In genomic region chr2:219010162-219010756, GRCh38 we compare ENCODE assay signal across 9 cellular contexts. TPM values are rescaled to one million over a fixed set of nuclear protein-coding genes. Genes with fewer than 3 reads are reported as not detected.
DNase-seq lines count a peak whose midpoint lies in the region; ATAC-seq and TF ChIP-seq lines count a peak whose summit lies in the region.
"Had no signal": no experiment of that assay in that cellular context is flagged by ENCODE, and none has a peak within 500 bp of the region (broad histone marks: within the 10 kb centered on the region; RNA-seq: fewer than 3 reads in every experiment).

No MANE protein-coding gene starts in this region.

- no peaks in the 10 kb centered on the region for H3K9me3 ChIP-seq in lower lobe of right lung

- H3K27me3 Mint-ChIP-seq in T-cell: peaks cover 43 to 63% of the 10 kb centered on the region in 2 donors

- ATAC-seq in T-cell (replicated peaks in 1 of 4): peak in 3 of 4 experiments; percentile 46 to 64 (median 61)
- peak; percentile 55 to 68 for ATAC-seq in lower lobe of right lung

- POLR2A ChIA-PET in T-cell (lab: Charles Lee): interaction anchor here in 1 of 2 donors (0.7 kb wide), 1 partner anchor 178 kb away, joined by 7 read pairs; no protein-coding TSS in a partner anchor

- DNase-seq in DMS79 (lab: John Stamatoyannopoulos, UW): peak; percentile 16
- peak; percentile 69 for DNase-seq in GM20000 (ENCODE audit: low spot score)
- peak in 1 of 34 experiments; percentile 26 for DNase-seq in T-cell
- DNase-seq in lower lobe of right lung: no peak
- no peak for DNase-seq in globus pallidus (ENCODE audit: low spot score)
- no peak for DNase-seq in T-helper 1 cell
- no peak for DNase-seq in T1000 (lab: John Stamatoyannopoulos, UW)
- DNase-seq in cerebellar nuclear complex (lab: John Stamatoyannopoulos, UW): no peak

- H3K27ac ChIP-seq in lower lobe of right lung: no peak overlapping the region

- no peak overlapping the region for H3K4me3 ChIP-seq in lower lobe of right lung

- no peaks in the 10 kb centered on the region for H3K4me1 ChIP-seq in lower lobe of right lung

- H3K36me3 ChIP-seq in lower lobe of right lung: no peaks in the 10 kb centered on the region

- no peaks in the 10 kb centered on the region for H3K36me3 Mint-ChIP-seq in T-cell

- CTCF ChIA-PET in T-cell (lab: Charles Lee): interaction anchor here (0.5 to 1.6 kb wide), 9 partner anchors 9 to 288 kb away, joined by 3 to 8 read pairs (median 4); no protein-coding TSS in a partner anchor

- no peaks in the 10 kb centered on the region for H3K4me1 Mint-ChIP-seq in T-cell

- H3K9me3 Mint-ChIP-seq in T-cell: no peaks in the 10 kb centered on the region

- intact Hi-C loops in lower lobe of right lung (cut with DNase I): no loop called here

- H3K27ac Mint-ChIP-seq in T-cell: no peak overlapping the region

- no peak overlapping the region for H3K4me3 Mint-ChIP-seq in T-cell

- TF ChIP-seq CTCF in GM20000 (IDR thresholded peaks at IDR 0.05; ENCODE audit: extremely low read depth, missing control alignments) (peak; percentile 60), lower lobe of right lung (IDR thresholded peaks at IDR 0.05) (peak; percentile 26)

- peaks cover 11% of the 10 kb centered on the region for H3K27me3 ChIP-seq in lower lobe of right lung (ENCODE audit: low read depth)

RNA-seq across cellular contexts. Expression of gene CRYBA2, which starts 17.0 kb away (rescaled TPM):
- total RNA-seq in T-cell (not detected), lower lobe of right lung (not detected)
- total RNA-seq: endothelial cell of umbilical vein had no signal

RNA-seq across cellular contexts. Expression of gene FEV, which starts 25.3 kb away (rescaled TPM):
- total RNA-seq in T-cell (not detected), lower lobe of right lung (not detected)
- total RNA-seq: endothelial cell of umbilical vein had no signal

RNA-seq across cellular contexts. Expression of gene CFAP65, which starts 31.1 kb away (rescaled TPM):
- total RNA-seq in T-cell (under 1 TPM in 1 of 5 donors, not detected in 4; 0.16 TPM), lower lobe of right lung (7.6 TPM)
- total RNA-seq: endothelial cell of umbilical vein had no signal

RNA-seq across cellular contexts. Expression of gene IHH, which starts 50.5 kb away (rescaled TPM):
- total RNA-seq in T-cell (under 1 TPM in 2 of 5 donors, not detected in 3; 0.12 to 0.28 TPM), lower lobe of right lung (0.71 TPM)
- total RNA-seq: endothelial cell of umbilical vein had no signal

RNA-seq across cellular contexts. Expression of gene CDK5R2, which starts 50.8 kb away (rescaled TPM):
- total RNA-seq in T-cell: not detected
- not detected for total RNA-seq in lower lobe of right lung
- total RNA-seq: endothelial cell of umbilical vein had no signal

Comparison
In these comparisons a context has a peak if more than half of its experiments do, and no peak if none do; other contexts are left out.
1. DNase-seq: peak in DMS79 (single experiment) and GM20000 (single experiment); none in lower lobe of right lung (single experiment), globus pallidus (single experiment), T-helper 1 cell (0 of 5), T1000 (single experiment) and cerebellar nuclear complex (0 of 2).